Comparison of ENCODE assay signal across 8 cellular contexts in the genomic region with DNA sequence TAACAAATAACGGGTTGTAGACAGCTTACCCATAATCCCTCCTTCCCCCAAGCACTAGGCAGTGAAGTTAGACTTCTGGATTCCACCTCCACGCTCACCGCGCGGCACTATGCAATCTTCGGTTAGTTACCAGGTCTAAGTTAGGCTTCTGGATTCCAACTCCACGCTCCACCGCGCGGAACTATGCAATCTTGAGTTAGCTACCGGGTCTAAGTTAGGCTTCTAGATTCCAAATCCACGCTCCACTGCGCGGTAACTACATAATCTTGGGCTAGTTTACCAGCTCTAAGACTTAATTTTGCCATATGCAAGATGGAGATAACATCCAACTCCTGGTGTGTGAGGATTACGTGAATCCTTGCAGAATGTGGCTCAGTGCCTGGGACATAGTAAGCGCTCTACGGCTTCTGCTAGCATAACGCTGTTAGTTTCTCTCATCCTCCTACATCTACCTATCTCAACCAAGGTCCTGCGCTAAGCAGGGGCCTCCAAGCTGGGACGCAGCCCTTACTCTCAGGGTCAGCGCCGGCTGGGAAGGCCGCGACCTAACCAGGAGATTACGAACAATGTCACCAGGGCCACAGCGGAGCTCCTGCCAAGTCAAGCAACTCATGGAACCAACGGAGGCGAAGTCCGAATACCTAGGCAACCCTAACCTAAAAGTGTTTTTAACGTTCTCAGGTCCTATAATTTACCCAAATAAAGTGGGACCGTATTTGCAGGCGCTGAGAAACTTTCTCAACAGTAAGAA. TPM values are rescaled to one million over a fixed set of nuclear protein-coding genes. Genes with fewer than 3 reads are reported as not detected.
A peak's percentile ranks its signal among the peaks of the same experiment; 100 is the strongest.
DNase-seq lines count a peak whose midpoint lies in the region; ATAC-seq, FAIRE-seq and TF ChIP-seq lines count a peak whose summit lies in the region.

No MANE protein-coding gene starts in this region.

- H3K4me3 Mint-ChIP-seq in CD4-positive, CD25-positive, alpha-beta regulatory T cell: peak overlapping the region; percentile 94 to 99 (median 98)
- H3K4me3 Mint-ChIP-seq in T-cell (peak overlapping the region; percentile 95 to 98 (median 96)), endothelial cell (ENCODE audit: unreplicated experiment) (peak overlapping the region; percentile 99)

- CTCF ChIA-PET in T-cell (lab: Charles Lee): interaction anchor here in 1 of 2 donors (1.0 to 5.5 kb wide), 4 partner anchors 11 to 34 kb away, joined by 3 to 56 read pairs (median 3); no protein-coding TSS in a partner anchor

- no peak for TF ChIP-seq CTCF in endothelial cell (IDR thresholded peaks at IDR 0.05; ENCODE audit: unreplicated experiment)

- no peaks in the 10 kb centered on the region for H3K27me3 ChIP-seq in CD4-positive, CD25-positive, alpha-beta regulatory T cell (ENCODE audit: control insufficient read depth, insufficient read depth, low read length)
- no peaks in the 10 kb centered on the region for H3K27me3 ChIP-seq in muscle layer of colon (ENCODE audit: control insufficient read depth in 1 of 2, insufficient read depth in 2 of 2, low read length in 2 of 2)

- peak overlapping the region; percentile 90 for H3K27ac ChIP-seq in CD4-positive, CD25-positive, alpha-beta regulatory T cell (ENCODE audit: insufficient read depth, low read length, poor library complexity, severe bottlenecking)
- H3K27ac ChIP-seq in muscle layer of colon (ENCODE audit: low read depth, low read length): peak overlapping the region; percentile 67

- peak overlapping the region; percentile 96 for H3K4me3 ChIP-seq in CD4-positive, CD25-positive, alpha-beta regulatory T cell (ENCODE audit: low read depth, low read length)
- peak overlapping the region; percentile 77 to 89 for H3K4me3 ChIP-seq in muscle layer of colon (ENCODE audit: low read depth in 1 of 2, low read length in 2 of 2)

- POLR2A ChIA-PET in T-cell (lab: Charles Lee): interaction anchor here (0.7 to 4.7 kb wide), 14 partner anchors 10 to 1076 kb away, joined by 3 to 76 read pairs (median 4); a partner anchor contains a TSS

- no peaks in the 10 kb centered on the region for H3K9me3 ChIP-seq in CD4-positive, CD25-positive, alpha-beta regulatory T cell (ENCODE audit: control insufficient read depth in 2 of 2, low read length in 2 of 2)
- H3K9me3 ChIP-seq in muscle layer of colon (ENCODE audit: low read length): no peaks in the 10 kb centered on the region

- ATAC-seq in CD4-positive, CD25-positive, alpha-beta regulatory T cell (ENCODE audit: low read depth in 2 of 2): peak; percentile 18 to 27
- ATAC-seq in GM19372 (IDR thresholded peaks at IDR 0.05; ENCODE audit: low read depth, unreplicated experiment): peak; percentile 21
- peak; percentile 33 for ATAC-seq in HG03378 (IDR thresholded peaks at IDR 0.05; ENCODE audit: unreplicated experiment)
- peak; percentile 24 to 42 (median 30) for ATAC-seq in T-cell (replicated peaks in 1 of 4)

- H3K4me1 Mint-ChIP-seq in CD4-positive, CD25-positive, alpha-beta regulatory T cell: peaks cover 22 to 46% (median 33%) of the 10 kb centered on the region in 4 donors
- H3K4me1 Mint-ChIP-seq in T-cell: peaks cover 31 to 40% (median 34%) of the 10 kb centered on the region in 3 donors
- peaks cover 24% of the 10 kb centered on the region for H3K4me1 Mint-ChIP-seq in endothelial cell (ENCODE audit: unreplicated experiment)

- H3K27me3 Mint-ChIP-seq in CD4-positive, CD25-positive, alpha-beta regulatory T cell: no peaks in the 10 kb centered on the region
- H3K27me3 Mint-ChIP-seq in T-cell (no peaks in the 10 kb centered on the region), endothelial cell (ENCODE audit: unreplicated experiment) (no peaks in the 10 kb centered on the region)

- peaks cover 27% of the 10 kb centered on the region for H3K36me3 ChIP-seq in CD4-positive, CD25-positive, alpha-beta regulatory T cell (ENCODE audit: control insufficient read depth, insufficient read depth, low read length)
- H3K36me3 ChIP-seq in muscle layer of colon (ENCODE audit: insufficient read depth, low read length): peaks cover 19% of the 10 kb centered on the region

- peaks cover 0 to 2% (median 0%) of the 10 kb centered on the region in 7 donors for H3K9me3 Mint-ChIP-seq in CD4-positive, CD25-positive, alpha-beta regulatory T cell
- H3K9me3 Mint-ChIP-seq in T-cell: no peaks in the 10 kb centered on the region
- H3K9me3 Mint-ChIP-seq in endothelial cell (ENCODE audit: unreplicated experiment): no peaks in the 10 kb centered on the region

- peaks cover 29% of the 10 kb centered on the region for H3K36me3 Mint-ChIP-seq in CD4-positive, CD25-positive, alpha-beta regulatory T cell
- H3K36me3 Mint-ChIP-seq in T-cell (peaks cover 27% of the 10 kb centered on the region), endothelial cell (ENCODE audit: low read depth, unreplicated experiment) (peaks cover 12% of the 10 kb centered on the region)

- H3K9ac ChIP-seq in muscle layer of colon (ENCODE audit: low read length): peak overlapping the region; percentile 57

- peak overlapping the region; percentile 97 to 100 (median 98) for H3K27ac Mint-ChIP-seq in CD4-positive, CD25-positive, alpha-beta regulatory T cell
- H3K27ac Mint-ChIP-seq in T-cell: peak overlapping the region; percentile 99
- H3K27ac Mint-ChIP-seq in endothelial cell (ENCODE audit: unreplicated experiment): peak overlapping the region; percentile 87

- FAIRE-seq in frontal cortex (lab: Jason Lieb, UNC): no peak

- no peak for DNase-seq in CD4-positive, CD25-positive, alpha-beta regulatory T cell
- peak in 8 of 34 experiments; percentile 16 to 31 (median 22) for DNase-seq in T-cell
- no peak for DNase-seq in endothelial cell (ENCODE audit: low spot score)
- DNase-seq in NCI-H1930 (lab: John Stamatoyannopoulos, UW): no peak
- no peak for DNase-seq in frontal cortex (ENCODE audit: low spot score in 2 of 2)

- peaks cover 27% of the 10 kb centered on the region for H3K4me1 ChIP-seq in CD4-positive, CD25-positive, alpha-beta regulatory T cell (ENCODE audit: control insufficient read depth, insufficient read depth, low read length, poor library complexity, severe bottlenecking)
- peaks cover 25% of the 10 kb centered on the region for H3K4me1 ChIP-seq in muscle layer of colon (ENCODE audit: insufficient read depth, low read length)

RNA-seq across cellular contexts. Expression of a gene that starts 0.5 kb away (rescaled TPM):
- total RNA-seq in CD4-positive, CD25-positive, alpha-beta regulatory T cell: 1,439 TPM
- polyA plus RNA-seq in CD4-positive, CD25-positive, alpha-beta regulatory T cell: 1,000 to 10,000 TPM; 1,970 to 2,778 (median 2,296) TPM
- 1,000 to 10,000 TPM; 1,904 to 4,142 (median 3,956) TPM for total RNA-seq in T-cell
- 1,903 TPM for total RNA-seq in endothelial cell (ENCODE audit: unreplicated experiment)
- total RNA-seq in frontal cortex: 27.3 TPM

RNA-seq across cellular contexts. Expression of a gene that starts 38.0 kb away (rescaled TPM):
- total RNA-seq in CD4-positive, CD25-positive, alpha-beta regulatory T cell: 3.8 TPM
- polyA plus RNA-seq in CD4-positive, CD25-positive, alpha-beta regulatory T cell: 1 to 10 TPM in 3 of 4 donors, under 1 TPM in 1; 0.74 to 1.3 (median 1.1) TPM
- total RNA-seq in T-cell: 1 to 10 TPM in 1 of 5 donors, under 1 TPM in 4; 0.36 to 2.2 (median 0.76) TPM
- total RNA-seq in endothelial cell (ENCODE audit: unreplicated experiment): 9.5 TPM
- total RNA-seq in frontal cortex: 6.5 TPM

Comparison
In these comparisons a context has a peak if more than half of its experiments do, and no peak if none do; other contexts are left out.
1. RNA of a gene that starts 0.5 kb away (total RNA-seq): 1,904 to 4,142 TPM in T-cell, 1,903 TPM in endothelial cell (single experiment) and 1,439 TPM in CD4-positive, CD25-positive, alpha-beta regulatory T cell (single experiment); 27.3 TPM in frontal cortex (single experiment); every median in the first group is over 10 times any median in the second.
2. Peak in every context shown above with its lines, with median percentiles within 50 percentile points of each other: ATAC-seq, H3K27ac Mint-ChIP-seq and H3K4me3 Mint-ChIP-seq.